12 cellular contexts compared by ENCODE assay signal in genomic region chr6:150267686-150268561, GRCh38.
DNase-seq lines count a peak whose midpoint lies in the region; ATAC-seq and TF ChIP-seq lines count a peak whose summit lies in the region.
"Had no signal": no experiment of that assay in that cellular context is flagged by ENCODE, and none has a peak within 500 bp of the region (broad histone marks: within the 10 kb centered on the region; RNA-seq: fewer than 3 reads in every experiment).

No MANE protein-coding gene starts in this region.

- no peaks in the 10 kb centered on the region for H3K36me3 Mint-ChIP-seq in osteocyte (ENCODE audit: unreplicated experiment)
- H3K36me3 Mint-ChIP-seq: activated naive CD8-positive, alpha-beta T cell treated with anti-CD3 and anti-CD28 coated beads, Interleukin-2, amount 10 ng/mL, durations not matched to agents 7 days and 5 days had no signal

- H3K79me2 ChIP-seq in mammary epithelial cell (ENCODE audit: insufficient read depth, low read length), result no peaks in the 10 kb centered on the region

- peak; percentile 37 for ATAC-seq in lung (ENCODE audit: insufficient read depth, low FRiP score)
- no peak for ATAC-seq in GM21737 (IDR thresholded peaks at IDR 0.05; ENCODE audit: unreplicated experiment)
- no peak for ATAC-seq in GM19351 (IDR thresholded peaks at IDR 0.05; ENCODE audit: unreplicated experiment)
- ATAC-seq: stimulated activated naive CD8-positive, alpha-beta T cell treated with anti-CD3 and anti-CD28 coated beads, Interleukin-15, amount 100 ng/mL, for 72 hours had no signal

- peak overlapping the region; percentile 32 for H2AFZ ChIP-seq in mammary epithelial cell (ENCODE audit: low read depth, low read length)

- DNase-seq in AG10803 (ENCODE audit: low read depth) (peak; percentile 81), MG63 (peak; percentile 91), mammary epithelial cell (peak; percentile 91), lung (ENCODE audit: low spot score) (no peak), osteocyte (ENCODE audit: extremely low spot score, unreplicated experiment) (no peak), mesenteric fat pad (ENCODE audit: low spot score) (no peak)
- DNase-seq: activated CD4-positive, alpha-beta memory T cell treated with anti-CD3 and anti-CD28 coated beads, Interleukin-2, amount 10 ng/mL, durations not matched to agents 7 days and 5 days; activated naive CD8-positive, alpha-beta T cell treated with anti-CD3 and anti-CD28 coated beads, Interleukin-2, amount 10 ng/mL, durations not matched to agents 7 days and 5 days; stimulated activated naive CD8-positive, alpha-beta T cell treated with anti-CD3 and anti-CD28 coated beads, Interleukin-15, amount 100 ng/mL, for 72 hours; SW 1271 had no signal

- BruUV-seq in mammary epithelial cell (replicated peaks; lab: Mats Ljungman, UMichigan), result TSS peak; percentile 83

- peaks cover 65% of the 10 kb centered on the region for H3K4me1 ChIP-seq in mammary epithelial cell (ENCODE audit: insufficient read depth, low read length)
- no peaks in the 10 kb centered on the region for H3K4me1 ChIP-seq in lung (ENCODE audit: control insufficient read depth in 2 of 2, insufficient read depth in 2 of 2, low read length in 2 of 2)

- in situ Hi-C loops in mammary epithelial cell (cut with MboI; ENCODE audit: low sequenced_read_pairs in 2 of 2), result no loop called here

- peaks cover 13% of the 10 kb centered on the region for H3K4me1 Mint-ChIP-seq in osteocyte (ENCODE audit: unreplicated experiment)
- H3K4me1 Mint-ChIP-seq: activated naive CD8-positive, alpha-beta T cell treated with anti-CD3 and anti-CD28 coated beads, Interleukin-2, amount 10 ng/mL, durations not matched to agents 7 days and 5 days; stimulated activated naive CD8-positive, alpha-beta T cell treated with anti-CD3 and anti-CD28 coated beads, Interleukin-15, amount 100 ng/mL, for 72 hours had no signal

- H3K27me3 ChIP-seq in MG63 (no peaks in the 10 kb centered on the region), mammary epithelial cell (ENCODE audit: insufficient read depth, low read length) (no peaks in the 10 kb centered on the region), lung (ENCODE audit: control insufficient read depth, insufficient read depth) (no peaks in the 10 kb centered on the region)

- H4K20me1 ChIP-seq in mammary epithelial cell (ENCODE audit: insufficient read depth, low read length), result no peaks in the 10 kb centered on the region

- intact Hi-C loops in mammary epithelial cell (cut with micrococcal nuclease), result loop anchor here (1.0 to 2.0 kb wide), 3 partner anchors 12 to 67 kb away; no protein-coding TSS in a partner anchor

- H3K27ac Mint-ChIP-seq in osteocyte (ENCODE audit: unreplicated experiment), result no peak overlapping the region
- H3K27ac Mint-ChIP-seq: activated CD4-positive, alpha-beta memory T cell treated with anti-CD3 and anti-CD28 coated beads, Interleukin-2, amount 10 ng/mL, durations not matched to agents 7 days and 5 days; activated naive CD8-positive, alpha-beta T cell treated with anti-CD3 and anti-CD28 coated beads, Interleukin-2, amount 10 ng/mL, durations not matched to agents 7 days and 5 days; stimulated activated naive CD8-positive, alpha-beta T cell treated with anti-CD3 and anti-CD28 coated beads, Interleukin-15, amount 100 ng/mL, for 72 hours had no signal

- WGBS in mammary epithelial cell (ENCODE audit: low coverage, missing lambda C conversion rate), result 0% methylated on average over 11 of the region's 11 CpGs
- 74 to 88% methylated on average over 11 of the region's 11 CpGs for WGBS in lung, 2 donors

- H3K4me2 ChIP-seq in mammary epithelial cell (ENCODE audit: insufficient read depth, low read depth, low read length), result peak overlapping the region; percentile 56

- H3K9ac ChIP-seq in mammary epithelial cell (ENCODE audit: insufficient read depth, low read length), result peak overlapping the region; percentile 85

- no peaks in the 10 kb centered on the region for H3K9me3 Mint-ChIP-seq in osteocyte (ENCODE audit: unreplicated experiment)
- H3K9me3 Mint-ChIP-seq: stimulated activated naive CD8-positive, alpha-beta T cell treated with anti-CD3 and anti-CD28 coated beads, Interleukin-15, amount 100 ng/mL, for 72 hours had no signal

- H3K27ac ChIP-seq in mammary epithelial cell (ENCODE audit: insufficient read depth, low read depth, low read length) (peak overlapping the region; percentile 99), lung (ENCODE audit: low read depth in 1 of 2, low read length in 1 of 2) (no peak overlapping the region)

- no peaks in the 10 kb centered on the region for H3K36me3 ChIP-seq in MG63
- no peaks in the 10 kb centered on the region for H3K36me3 ChIP-seq in mammary epithelial cell (ENCODE audit: insufficient read depth, low read length)
- H3K36me3 ChIP-seq in lung (ENCODE audit: control insufficient read depth in 2 of 2, insufficient read depth in 2 of 2, low read length in 2 of 2), result no peaks in the 10 kb centered on the region

- no peak overlapping the region for H3K4me3 Mint-ChIP-seq in osteocyte (ENCODE audit: unreplicated experiment)
- H3K4me3 Mint-ChIP-seq: activated CD4-positive, alpha-beta memory T cell treated with anti-CD3 and anti-CD28 coated beads, Interleukin-2, amount 10 ng/mL, durations not matched to agents 7 days and 5 days; activated naive CD8-positive, alpha-beta T cell treated with anti-CD3 and anti-CD28 coated beads, Interleukin-2, amount 10 ng/mL, durations not matched to agents 7 days and 5 days; stimulated activated naive CD8-positive, alpha-beta T cell treated with anti-CD3 and anti-CD28 coated beads, Interleukin-15, amount 100 ng/mL, for 72 hours had no signal

- H3K9me3 ChIP-seq in MG63, result 0 out of 2 replicates have a peak, but pooled peaks cover 1% of the 10 kb centered on the region
- no peaks in the 10 kb centered on the region for H3K9me3 ChIP-seq in mammary epithelial cell (replicated peaks; ENCODE audit: insufficient read depth, low read length)
- no peaks in the 10 kb centered on the region for H3K9me3 ChIP-seq in lung (ENCODE audit: control insufficient read depth in 2 of 2, insufficient read depth in 1 of 2, low read length in 1 of 2)

- CTCF ChIA-PET in mammary epithelial cell (lab: Charles Lee; ENCODE audit: low non-redundant PET), result interaction anchor here (0.5 to 0.6 kb wide), 2 partner anchors 12 to 122 kb away, joined by 3 to 6 read pairs; no protein-coding TSS in a partner anchor

- peak; percentile 20; the same call in 1 of the 2 replicates for TF ChIP-seq CTCF in AG10803 (conservative IDR thresholded peaks at IDR 0.05; ENCODE audit: low read length)
- peak in 1 of 2 donors; percentile 35 for TF ChIP-seq CTCF in mammary epithelial cell (conservative IDR thresholded peaks at IDR 0.05 in 1 of 2, IDR thresholded peaks at IDR 0.05 in 1 of 2; ENCODE audit: extremely low read depth in 1 of 2, insufficient read depth in 1 of 2, low read depth in 1 of 2, low read length in 2 of 2)
- TF ChIP-seq CTCF in lung (IDR thresholded peaks at IDR 0.05; ENCODE audit: control extremely low read depth, extremely low read depth), result no peak
- no peak for TF ChIP-seq CTCF in osteocyte (IDR thresholded peaks at IDR 0.05)

- H3K4me3 ChIP-seq in AG10803 (ENCODE audit: low read length) (no peak overlapping the region), MG63 (no peak overlapping the region), mammary epithelial cell (replicated peaks in 1 of 3; ENCODE audit: insufficient read depth in 1 of 3, low read depth in 2 of 3, low read length in 3 of 3) (no peak overlapping the region), lung (no peak overlapping the region)

- no peaks in the 10 kb centered on the region for H3K27me3 Mint-ChIP-seq in osteocyte (ENCODE audit: unreplicated experiment)
- H3K27me3 Mint-ChIP-seq: stimulated activated naive CD8-positive, alpha-beta T cell treated with anti-CD3 and anti-CD28 coated beads, Interleukin-15, amount 100 ng/mL, for 72 hours had no signal

- dilution Hi-C loops in mammary epithelial cell (cut with HindIII; ENCODE audit: low sequenced_read_pairs), result no loop called here

Comparison
In these comparisons a context has a peak if more than half of its experiments do, and no peak if none do; other contexts are left out.
1. DNase-seq: peak in AG10803 (single experiment), MG63 (single experiment) and mammary epithelial cell (single experiment); none in lung (single experiment), osteocyte (single experiment) and mesenteric fat pad (single experiment).